In the genomic region with DNA sequence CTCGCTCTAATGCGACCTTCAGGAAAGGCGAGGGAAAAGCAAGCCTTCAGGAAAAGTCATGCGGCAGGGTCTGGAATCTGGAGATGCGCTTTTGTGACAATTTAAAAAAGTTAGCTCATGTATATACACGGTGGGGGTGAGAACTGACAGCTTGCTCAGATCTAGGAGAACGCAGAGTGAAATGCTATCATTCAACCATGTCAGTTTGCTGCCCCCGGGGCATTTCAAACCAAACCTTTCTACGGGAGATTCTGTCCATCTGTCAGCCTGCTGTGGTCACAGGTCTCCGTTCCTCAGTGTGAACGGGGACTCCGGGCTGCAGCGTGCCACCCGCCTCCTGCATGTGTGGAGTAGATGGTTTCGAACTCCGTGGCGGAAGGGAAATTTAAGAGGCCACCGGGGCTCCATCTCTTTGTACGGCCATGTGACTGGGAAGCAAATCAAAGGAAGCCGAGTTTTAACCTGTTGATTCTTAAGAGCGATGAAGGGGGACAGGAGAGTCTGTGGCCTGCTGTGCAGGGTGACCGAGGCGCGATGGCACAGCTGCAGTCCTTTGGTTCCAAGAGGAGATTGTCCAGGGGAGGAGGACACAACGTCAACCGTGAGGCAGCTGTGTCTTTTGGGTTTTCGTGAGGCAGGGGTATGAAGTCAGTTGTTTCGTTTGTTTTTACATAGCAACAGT, we compare ENCODE assay signal across 1 cellular context.
TF ChIP-seq lines count a peak whose summit lies in the region.

No MANE protein-coding gene starts in this region.

TF ChIP-seq in endothelial cell of umbilical vein, 7 proteins besides CTCF, POLR2A, EP300 and RAD21:
- TF ChIP-seq EZH2 (IDR thresholded peaks at IDR 0.05; ENCODE audit: borderline replicate concordance, low read depth, low read length, severe bottlenecking) (no peak), FOS (IDR thresholded peaks at IDR 0.05; ENCODE audit: borderline replicate concordance, insufficient read depth, low read length) (no peak), MYC (IDR thresholded peaks at IDR 0.05; ENCODE audit: low read depth, low read length) (no peak), JUN (IDR thresholded peaks at IDR 0.05; ENCODE audit: borderline replicate concordance, insufficient read depth, insufficient read length, low read depth) (no peak)
